In genomic region chr12:54251667-54252284, GRCh38 we compare ENCODE assay signal across 8 cellular contexts. TPM values are rescaled to one million over a fixed set of nuclear protein-coding genes. Genes with fewer than 3 reads are reported as not detected.
DNase-seq lines count a peak whose midpoint lies in the region; ATAC-seq and TF ChIP-seq lines count a peak whose summit lies in the region.

No MANE protein-coding gene starts in this region.

- H3K4me1 ChIP-seq in adipocyte (ENCODE audit: control insufficient read depth, insufficient read depth, low read length), result no peaks in the 10 kb centered on the region
- peaks cover 2 to 4% of the 10 kb centered on the region in 2 donors for H3K4me1 ChIP-seq in thyroid gland

- H3K27ac ChIP-seq in thyroid gland, result no peak overlapping the region

- H3K4me1 Mint-ChIP-seq in stimulated activated naive CD8-positive, alpha-beta T cell treated with anti-CD3 and anti-CD28 coated beads, Interleukin-15, amount 100 ng/mL, for 72 hours, result peaks cover 7% of the 10 kb centered on the region

- TF ChIP-seq CTCF in thyroid gland (IDR thresholded peaks at IDR 0.05), result peak; percentile 27 to 80 (median 53)

- TF ChIP-seq POLR2A in thyroid gland (IDR thresholded peaks at IDR 0.05), result no peak

- no peak overlapping the region for H3K4me3 Mint-ChIP-seq in stimulated activated naive CD8-positive, alpha-beta T cell treated with anti-CD3 and anti-CD28 coated beads, Interleukin-15, amount 100 ng/mL, for 72 hours

- H3K27me3 ChIP-seq in adipocyte (replicated peaks; ENCODE audit: control insufficient read depth, insufficient read depth, low read length) (no peaks in the 10 kb centered on the region), thyroid gland (no peaks in the 10 kb centered on the region)

- H3K27me3 Mint-ChIP-seq in stimulated activated naive CD8-positive, alpha-beta T cell treated with anti-CD3 and anti-CD28 coated beads, Interleukin-15, amount 100 ng/mL, for 72 hours, result no peaks in the 10 kb centered on the region

- no peak overlapping the region for H3K9ac ChIP-seq in adipocyte (ENCODE audit: low read length)

- no peaks in the 10 kb centered on the region for H3K9me3 Mint-ChIP-seq in stimulated activated naive CD8-positive, alpha-beta T cell treated with anti-CD3 and anti-CD28 coated beads, Interleukin-15, amount 100 ng/mL, for 72 hours

- H3K27ac Mint-ChIP-seq in stimulated activated naive CD8-positive, alpha-beta T cell treated with anti-CD3 and anti-CD28 coated beads, Interleukin-15, amount 100 ng/mL, for 72 hours, result no peak overlapping the region

- intact Hi-C loops in thyroid gland (cut with DNase I), result loop anchor here (10.0 kb wide), 1 partner anchor 113 kb away; the partner anchor contains the start of gene GPR84

- H3K4me3 ChIP-seq in adipocyte (ENCODE audit: low read length) (no peak overlapping the region), thyroid gland (replicated peaks in 1 of 3) (no peak overlapping the region)

- WGBS in thyroid gland, 2 donors, result 95% methylated on average over 1 of the region's 1 CpG

- H3K9me3 ChIP-seq in adipocyte (ENCODE audit: control insufficient read depth, low read length), result no peaks in the 10 kb centered on the region
- no peaks in the 10 kb centered on the region for H3K9me3 ChIP-seq in thyroid gland

- ATAC-seq in stimulated activated naive CD8-positive, alpha-beta T cell treated with anti-CD3 and anti-CD28 coated beads, Interleukin-15, amount 100 ng/mL, for 72 hours, result peak; percentile 60
- ATAC-seq in stimulated activated naive CD8-positive, alpha-beta T cell treated with anti-CD3 and anti-CD28 coated beads, Interleukin-15, Interleukin-2, amounts not matched to agents 100 U/mL and 50 U/mL, for 24 hours, result no peak
- no peak for ATAC-seq in GM21529 (IDR thresholded peaks at IDR 0.05; ENCODE audit: unreplicated experiment)

- peak in 1 of 2 donors; percentile 7 for DNase-seq in stimulated activated naive CD8-positive, alpha-beta T cell treated with anti-CD3 and anti-CD28 coated beads, Interleukin-15, amount 100 ng/mL, for 72 hours
- no peak for DNase-seq in stimulated activated naive CD8-positive, alpha-beta T cell treated with anti-CD3 and anti-CD28 coated beads, Interleukin-15, Interleukin-2, amounts not matched to agents 100 U/mL and 50 U/mL, for 24 hours
- DNase-seq in NCI-H1417 (lab: John Stamatoyannopoulos, UW), result peak in 2 of 3 experiments; percentile 30 to 76
- DNase-seq in adipocyte (ENCODE audit: low read depth), result peak; percentile 84
- peak; percentile 64 for DNase-seq in iPS-NIHi11 (ENCODE audit: low spot score)
- no peak for DNase-seq in thyroid gland
- DNase-seq in NCI-H526 treated with DMSO at 0.1 percent for 48 hours (lab: John Stamatoyannopoulos, UW), result no peak

- H3K36me3 ChIP-seq in adipocyte (ENCODE audit: control insufficient read depth, insufficient read depth, low read length, severe bottlenecking) (peaks cover 26% of the 10 kb centered on the region), thyroid gland (no peaks in the 10 kb centered on the region)

RNA-seq across cellular contexts. Expression of gene CBX5, which starts 28.1 kb away (rescaled TPM):
- 10 to 100 TPM; 56.2 to 97.4 (median 87.1) TPM for total RNA-seq in thyroid gland

RNA-seq across cellular contexts. Expression of gene HNRNPA1, which starts 28.8 kb away (rescaled TPM):
- 100 to 1,000 TPM; 298 to 519 (median 435) TPM for total RNA-seq in thyroid gland

RNA-seq across cellular contexts. Expression of gene NFE2, which starts 49.0 kb away (rescaled TPM):
- 1 to 10 TPM in 1 of 4 donors, under 1 TPM in 3; 0.56 to 1.7 (median 0.61) TPM for total RNA-seq in thyroid gland

Comparison
In these comparisons a context has a peak if more than half of its experiments do, and no peak if none do; other contexts are left out.
1. DNase-seq: peak in NCI-H1417 (2 of 3), adipocyte (single experiment) and iPS-NIHi11 (single experiment); none in stimulated activated naive CD8-positive, alpha-beta T cell treated with anti-CD3 and anti-CD28 coated beads, Interleukin-15, Interleukin-2, amounts not matched to agents 100 U/mL and 50 U/mL, for 24 hours (single experiment), thyroid gland (0 of 2) and NCI-H526 treated with DMSO at 0.1 percent for 48 hours (single experiment).